ENCODE assay signal across 2 cellular contexts in genomic region chr17:55540414-55541091, GRCh38.
TF ChIP-seq lines count a peak whose summit lies in the region.

No MANE protein-coding gene starts in this region.

TF ChIP-seq in IMR-90, 13 proteins besides CTCF, POLR2A, EP300 and RAD21:
- TF ChIP-seq FOS (IDR thresholded peaks at IDR 0.05; ENCODE audit: low read depth, low read length) (no peak), MAFK (IDR thresholded peaks at IDR 0.05; ENCODE audit: low read depth, low read length) (no peak), CEBPB (IDR thresholded peaks at IDR 0.05; ENCODE audit: low read depth, low read length) (no peak), CHD1 (IDR thresholded peaks at IDR 0.05; ENCODE audit: low read depth, low read length) (no peak), ELK1 (IDR thresholded peaks at IDR 0.05; ENCODE audit: borderline replicate concordance, low read depth, low read length) (no peak), USF2 (IDR thresholded peaks at IDR 0.05; ENCODE audit: low read depth, low read length) (no peak), MXI1 (IDR thresholded peaks at IDR 0.05; ENCODE audit: borderline replicate concordance, low read depth, low read length) (no peak), SMC3 (IDR thresholded peaks at IDR 0.05; ENCODE audit: low read depth, low read length) (no peak), RFX5 (IDR thresholded peaks at IDR 0.05; ENCODE audit: low read depth, low read length) (no peak), MAZ (IDR thresholded peaks at IDR 0.05; ENCODE audit: borderline replicate concordance, low read depth, low read length) (no peak), RCOR1 (IDR thresholded peaks at IDR 0.05; ENCODE audit: insufficient replicate concordance, low read length) (no peak), NFE2L2 (IDR thresholded peaks at IDR 0.05; ENCODE audit: low read depth, low read length) (no peak), BHLHE40 (IDR thresholded peaks at IDR 0.05; ENCODE audit: low read depth, low read length) (no peak)
TF ChIP-seq in IMR-90: peak in this region for 0.

TF ChIP-seq in K562, 482 proteins besides CTCF, POLR2A, EP300 and RAD21:
- TF ChIP-seq ZC3H8 (IDR thresholded peaks at IDR 0.05) (no peak), HNRNPUL1 (IDR thresholded peaks at IDR 0.05; ENCODE audit: low read length) (no peak), MEIS2 (IDR thresholded peaks at IDR 0.05; ENCODE audit: partially characterized antibody) (peak; percentile 40), ZNF41 (CRISPR knock-in tag; conservative IDR thresholded peaks at IDR 0.05) (no peak)
- TF ChIP-seq, protein P1, sequence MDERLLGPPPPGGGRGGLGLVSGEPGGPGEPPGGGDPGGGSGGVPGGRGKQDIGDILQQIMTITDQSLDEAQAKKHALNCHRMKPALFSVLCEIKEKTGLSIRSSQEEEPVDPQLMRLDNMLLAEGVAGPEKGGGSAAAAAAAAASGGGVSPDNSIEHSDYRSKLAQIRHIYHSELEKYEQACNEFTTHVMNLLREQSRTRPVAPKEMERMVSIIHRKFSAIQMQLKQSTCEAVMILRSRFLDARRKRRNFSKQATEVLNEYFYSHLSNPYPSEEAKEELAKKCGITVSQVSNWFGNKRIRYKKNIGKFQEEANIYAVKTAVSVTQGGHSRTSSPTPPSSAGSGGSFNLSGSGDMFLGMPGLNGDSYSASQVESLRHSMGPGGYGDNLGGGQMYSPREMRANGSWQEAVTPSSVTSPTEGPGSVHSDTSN (CRISPR knock-in tag; IDR thresholded peaks at IDR 0.05; ENCODE audit: low read depth): no peak
- TF ChIP-seq, protein P1 (tag; conservative IDR thresholded peaks at IDR 0.05; ENCODE audit: low read depth): 0 out of 2 replicates have a peak, but pooled peaks have one; percentile 15
